8 cellular contexts compared by ENCODE assay signal in genomic region chr5:76403713-76403962, GRCh38. TPM values are rescaled to one million over a fixed set of nuclear protein-coding genes. Genes with fewer than 3 reads are reported as not detected.
A peak's percentile ranks its signal among the peaks of the same experiment; 100 is the strongest.
DNase-seq lines count a peak whose midpoint lies in the region; ATAC-seq and TF ChIP-seq lines count a peak whose summit lies in the region.

No MANE protein-coding gene starts in this region.

- peaks cover 0 to 13% (median 0%) of the 10 kb centered on the region in 4 donors for H3K4me1 ChIP-seq in Peyer's patch
- H3K4me1 ChIP-seq in prostate gland (replicated peaks): no peaks in the 10 kb centered on the region

- 2% methylated on average over 9 of the region's 19 CpGs for WGBS in prostate gland

- intact Hi-C loops in prostate gland (cut with DNase I): loop anchor here (5.0 kb wide), 2 partner anchors 139 to 179 kb away; no protein-coding TSS in a partner anchor

- H3K36me3 ChIP-seq in Peyer's patch (no peaks in the 10 kb centered on the region), prostate gland (no peaks in the 10 kb centered on the region)

- ATAC-seq in HG03196 (IDR thresholded peaks at IDR 0.05; ENCODE audit: unreplicated experiment) (no peak), GM19397 (IDR thresholded peaks at IDR 0.05; ENCODE audit: unreplicated experiment) (no peak)

- TF ChIP-seq POLR2A in Peyer's patch (IDR thresholded peaks at IDR 0.05): no peak
- TF ChIP-seq POLR2A in prostate gland (IDR thresholded peaks at IDR 0.05): no peak

- TF ChIP-seq CTCF in GM12864 (IDR thresholded peaks at IDR 0.05; ENCODE audit: low read depth, low read length, missing control alignments): peak; percentile 59
- TF ChIP-seq CTCF in Peyer's patch (IDR thresholded peaks at IDR 0.05): peak in 3 of 6 experiments; percentile 40 to 55 (median 51)
- peak; percentile 14 for TF ChIP-seq CTCF in fibroblast of the aortic adventitia (IDR thresholded peaks at IDR 0.05; ENCODE audit: insufficient read depth, low read length)
- peak in 2 of 4 experiments; percentile 35 to 70 for TF ChIP-seq CTCF in prostate gland (IDR thresholded peaks at IDR 0.05)

- DNase-seq in GM12864 (ENCODE audit: low read depth) (no peak), Peyer's patch (peak in 1 of 3 donors; percentile 80), fibroblast of the aortic adventitia (ENCODE audit: low read depth) (no peak), prostate gland (ENCODE audit: low spot score) (peak; percentile 65), caudate nucleus (lab: John Stamatoyannopoulos, UW) (no peak), NCI-H1930 (lab: John Stamatoyannopoulos, UW) (no peak)

- H3K9me3 ChIP-seq in Peyer's patch (no peaks in the 10 kb centered on the region), prostate gland (no peaks in the 10 kb centered on the region)

- peak overlapping the region; percentile 84 for H3K4me3 ChIP-seq in GM12864 (ENCODE audit: low read depth, low read length)
- peak overlapping the region; percentile 67 to 77 (median 74) for H3K4me3 ChIP-seq in Peyer's patch
- peak overlapping the region; percentile 64 for H3K4me3 ChIP-seq in fibroblast of the aortic adventitia (ENCODE audit: low read depth, low read length)
- H3K4me3 ChIP-seq in prostate gland: peak overlapping the region; percentile 66 to 75

- H3K27me3 ChIP-seq in Peyer's patch: no peaks in the 10 kb centered on the region
- no peaks in the 10 kb centered on the region for H3K27me3 ChIP-seq in prostate gland (replicated peaks; ENCODE audit: insufficient read depth)

- H3K27ac ChIP-seq in Peyer's patch (peak overlapping the region; percentile 82 to 89 (median 88)), prostate gland (peak overlapping the region; percentile 86 to 90), caudate nucleus (ENCODE audit: low read depth, low read length) (no peak overlapping the region)

RNA-seq across cellular contexts. Expression of gene IQGAP2, which starts 0.6 kb away (rescaled TPM):
- total RNA-seq in Peyer's patch (100 to 1,000 TPM in 1 of 4 donors, 10 to 100 TPM in 3; 58.6 to 110 (median 84.7) TPM), fibroblast of the aortic adventitia (ENCODE audit: low replicate concordance) (1.2 and 2.5 TPM in 2 replicates), prostate gland (10 to 100 TPM; 41.5 to 64.9 TPM)

Comparison
In these comparisons a context has a peak if more than half of its experiments do, and no peak if none do; other contexts are left out.
1. RNA of gene IQGAP2, which starts 0.6 kb away (total RNA-seq): 58.6 to 110 TPM in Peyer's patch and 41.5 to 64.9 TPM in prostate gland; 1.2 to 2.5 TPM in fibroblast of the aortic adventitia; every median in the first group is over 10 times any median in the second.
2. Peak in every context shown above with its lines, with median percentiles within 50 percentile points of each other: H3K4me3 ChIP-seq.